Comparison of ENCODE assay signal across 8 cellular contexts in the genomic region with DNA sequence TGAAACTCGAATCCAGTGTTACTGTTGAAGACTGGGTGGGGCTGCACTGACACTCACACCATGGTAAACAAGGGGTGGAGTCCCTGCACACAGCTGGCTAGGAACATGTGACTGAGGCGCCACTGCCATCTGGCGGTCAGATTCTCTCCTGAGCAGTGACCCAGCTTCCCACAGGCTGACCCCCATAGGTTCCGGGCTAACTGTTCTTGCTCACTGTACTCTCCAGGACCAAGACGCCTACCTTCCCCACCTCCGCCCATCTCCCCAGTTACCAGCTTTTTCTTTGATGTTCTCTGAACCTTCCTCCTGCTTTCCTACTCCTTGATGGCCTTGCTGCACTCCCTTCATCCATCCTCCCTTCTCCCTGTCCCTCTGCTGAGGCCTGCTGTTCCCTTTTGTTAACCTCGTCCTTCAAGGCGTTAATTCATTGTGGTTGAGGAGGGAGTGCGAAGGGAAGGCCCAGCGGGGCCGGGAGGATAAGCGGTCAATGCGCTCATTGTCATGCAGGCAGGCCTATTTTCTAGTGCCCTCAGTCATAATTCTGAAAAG.
A peak's percentile ranks its signal among the peaks of the same experiment; 100 is the strongest.
DNase-seq lines count a peak whose midpoint lies in the region; ATAC-seq and TF ChIP-seq lines count a peak whose summit lies in the region.

No MANE protein-coding gene starts in this region.

- TF ChIP-seq POLR2A in tibial nerve (IDR thresholded peaks at IDR 0.05), result no peak

- TF ChIP-seq CTCF in osteoblast (IDR thresholded peaks at IDR 0.05; ENCODE audit: extremely low read depth, low read depth, low read length), result peak; percentile 93
- TF ChIP-seq CTCF in tibial nerve (IDR thresholded peaks at IDR 0.05), result peak; percentile 70 to 93 (median 88)

- peak overlapping the region; percentile 92 for H2AFZ ChIP-seq in osteoblast (ENCODE audit: low read length)

- peak; percentile 82 for DNase-seq in Daoy (ENCODE audit: low read depth)
- DNase-seq in Jurkat, Clone E6-1 (ENCODE audit: low read depth, low spot score), result peak; percentile 45
- peak; percentile 77 for DNase-seq in RPMI8226
- peak; percentile 9 for DNase-seq in activated T-helper 9 cell treated with anti-CD3 and anti-CD28 coated beads, Interleukin-2, amount 50 U/mL, for 16 hours (ENCODE audit: low read depth)
- DNase-seq in globus pallidus (ENCODE audit: low spot score), result peak; percentile 94
- DNase-seq in osteoblast (ENCODE audit: insufficient read length, low spot score, missing footprints), result peak; percentile 52
- DNase-seq in tibial nerve (ENCODE audit: low spot score in 2 of 2), result peak; percentile 83 to 89

- TF ChIP-seq EP300 in tibial nerve (IDR thresholded peaks at IDR 0.05), result peak in 1 of 2 donors; percentile 68

- no peaks in the 10 kb centered on the region for H3K79me2 ChIP-seq in osteoblast (ENCODE audit: insufficient read depth, low read length)

- H3K36me3 ChIP-seq in osteoblast (ENCODE audit: insufficient read depth, low read length) (no peaks in the 10 kb centered on the region), tibial nerve (no peaks in the 10 kb centered on the region)

- H3K4me1 ChIP-seq in osteoblast (ENCODE audit: insufficient read depth, low read length), result peaks cover 12% of the 10 kb centered on the region
- H3K4me1 ChIP-seq in tibial nerve, result peaks cover 4 to 28% (median 9%) of the 10 kb centered on the region in 4 donors

- 28 to 32% methylated on average over 13 of the region's 13 CpGs for WGBS in tibial nerve, 2 donors

- no peaks in the 10 kb centered on the region for H3K27me3 ChIP-seq in osteoblast (ENCODE audit: insufficient read depth, low read length)
- no peaks in the 10 kb centered on the region for H3K27me3 ChIP-seq in tibial nerve

- H4K20me1 ChIP-seq in osteoblast (ENCODE audit: insufficient read depth, low read length), result no peaks in the 10 kb centered on the region

- H3K9me3 ChIP-seq in osteoblast (ENCODE audit: low read depth, low read length) (no peaks in the 10 kb centered on the region), tibial nerve (no peaks in the 10 kb centered on the region)

- peak; percentile 100 for ATAC-seq in GM21825 (IDR thresholded peaks at IDR 0.05; ENCODE audit: unreplicated experiment)

- H3K4me3 ChIP-seq in Jurkat, Clone E6-1 (ENCODE audit: low read length), result no peak overlapping the region
- no peak overlapping the region for H3K4me3 ChIP-seq in osteoblast (ENCODE audit: insufficient read depth, low read length)
- peak overlapping the region in 1 of 4 donors; percentile 18 for H3K4me3 ChIP-seq in tibial nerve

- H3K27ac ChIP-seq in osteoblast (ENCODE audit: low read depth, low read length) (peak overlapping the region; percentile 57), tibial nerve (peak overlapping the region; percentile 68 to 89 (median 72))

- H3K4me2 ChIP-seq in osteoblast (ENCODE audit: insufficient read depth, low read length), result peak overlapping the region; percentile 8

Comparison
In these comparisons a context has a peak if more than half of its experiments do, and no peak if none do; other contexts are left out.
1. DNase-seq: peak in every context shown above with its lines; median percentile 94 in globus pallidus; 86 in tibial nerve; 82 in Daoy; 77 in RPMI8226; 52 in osteoblast; 45 in Jurkat, Clone E6-1; 9 in activated T-helper 9 cell treated with anti-CD3 and anti-CD28 coated beads, Interleukin-2, amount 50 U/mL, for 16 hours.